In genomic region chr15:70265986-70266385, GRCh38 we compare ENCODE assay signal across 10 cellular contexts.
"Had no signal": no experiment of that assay in that cellular context is flagged by ENCODE, and none has a peak within 500 bp of the region (broad histone marks: within the 10 kb centered on the region; RNA-seq: fewer than 3 reads in every experiment).

No MANE protein-coding gene starts in this region.

- H3K27ac ChIP-seq: upper lobe of right lung had no signal

- H3K36me3 Mint-ChIP-seq: stimulated activated naive B cell treated with anti-CD40 and anti-IgM and Interleukin-4, amounts not matched to agents 10 μg/mL and 1 μg/mL and 100 μg/mL, for 72 hours had no signal

- DNase-seq: activated gamma-delta T cell; activated T-cell treated with anti-CD3 and anti-CD28 coated beads, Interleukin-2, amount 50 U/mL, for 48 hours; effector CD4-positive, alpha-beta T cell; foreskin melanocyte; mesenchymal stem cell; stimulated activated naive B cell treated with anti-CD40 and anti-IgM and Interleukin-4, amounts not matched to agents 10 μg/mL and 1 μg/mL and 100 μg/mL, for 72 hours had no signal

- H3K4me3 ChIP-seq: heart right ventricle, right atrium auricular region, upper lobe of right lung had no signal

- H3K9me3 ChIP-seq: heart right ventricle, right atrium auricular region, upper lobe of right lung had no signal

- H3K27me3 ChIP-seq: heart right ventricle, right atrium auricular region, upper lobe of right lung had no signal

- H3K9me3 Mint-ChIP-seq: stimulated activated naive B cell treated with anti-CD40 and anti-IgM and Interleukin-4, amounts not matched to agents 10 μg/mL and 1 μg/mL and 100 μg/mL, for 72 hours had no signal

- ATAC-seq: activated CD4-positive, CD25-positive, alpha-beta regulatory T cell treated with anti-CD3 and anti-CD28 coated beads, Interleukin-2, amount 50 U/mL, for 24 hours had no signal

- H3K36me3 ChIP-seq: heart right ventricle, right atrium auricular region, upper lobe of right lung had no signal
